15 cellular contexts compared by ENCODE assay signal in the genomic region with DNA sequence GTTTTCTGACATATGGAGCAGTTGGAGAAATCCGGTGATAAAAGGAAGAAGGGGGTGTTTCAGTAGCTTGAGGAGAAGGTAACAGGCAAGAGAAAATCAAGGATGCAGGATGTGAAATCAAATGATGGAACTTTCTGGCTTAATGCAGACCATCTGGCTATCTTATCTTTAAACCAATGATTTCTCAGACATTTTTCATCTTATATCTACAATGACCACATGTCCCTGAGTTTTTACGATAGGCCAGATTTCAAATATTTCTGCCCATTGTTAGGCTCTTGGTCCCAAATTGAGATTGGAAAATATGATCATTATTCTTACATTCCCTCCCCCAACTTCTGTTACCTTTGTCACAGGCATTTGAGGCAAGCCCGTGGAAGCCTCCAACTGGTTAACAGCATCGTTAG.
DNase-seq lines count a peak whose midpoint lies in the region; ATAC-seq, FAIRE-seq and TF ChIP-seq lines count a peak whose summit lies in the region.
"Had no signal": no experiment of that assay in that cellular context is flagged by ENCODE, and none has a peak within 500 bp of the region (broad histone marks: within the 10 kb centered on the region; RNA-seq: fewer than 3 reads in every experiment).

No MANE protein-coding gene starts in this region.

- no peaks in the 10 kb centered on the region for H3K9me3 Mint-ChIP-seq in nephron
- H3K9me3 Mint-ChIP-seq in activated naive CD8-positive, alpha-beta T cell treated with anti-CD3 and anti-CD28 coated beads for 36 hours: no peaks in the 10 kb centered on the region
- H3K9me3 Mint-ChIP-seq: GM23338 had no signal

- DNase-seq in NCI-H524 (lab: John Stamatoyannopoulos, UW): peak; percentile 3 to 42
- no peak for DNase-seq in NCI-H524 treated with DMSO at 0.1 percent for 48 hours (lab: John Stamatoyannopoulos, UW)
- DNase-seq in K562 (ENCODE audit: extremely low read depth in 1 of 4, low spot score in 3 of 4): no peak
- DNase-seq in stimulated activated CD4-positive, alpha-beta T cell treated with anti-CD3 and anti-CD28 coated beads, Interleukin-1b, Interleukin-23, amount 100 ng/mL, for 48 hours: no peak
- DNase-seq in activated naive CD8-positive, alpha-beta T cell treated with anti-CD3 and anti-CD28 coated beads for 36 hours: no peak
- no peak for DNase-seq in NCI-H187 treated with DMSO at 0.1 percent for 48 hours (lab: John Stamatoyannopoulos, UW)
- DNase-seq: 8988T; AML-193; Caco-2; CD8-positive, alpha-beta memory T cell; H7 had no signal

- no peak overlapping the region for H3K4me3 Mint-ChIP-seq in nephron
- no peak overlapping the region for H3K4me3 Mint-ChIP-seq in activated naive CD8-positive, alpha-beta T cell treated with anti-CD3 and anti-CD28 coated beads for 36 hours
- H3K4me3 Mint-ChIP-seq: CD8-positive, alpha-beta memory T cell; GM23338 had no signal

- no peak for FAIRE-seq in K562 (lab: Jason Lieb, UNC)

- H3K27me3 ChIP-seq in K562 (ENCODE audit: control insufficient read depth in 2 of 2, insufficient read depth in 2 of 2, low read length in 2 of 2): no peaks in the 10 kb centered on the region
- H3K27me3 ChIP-seq: BLaER1 had no signal

- no peaks in the 10 kb centered on the region for H3K36me3 ChIP-seq in K562 (ENCODE audit: control insufficient read depth, insufficient read depth, low read length)
- H3K36me3 ChIP-seq: BLaER1 had no signal

- TF ChIP-seq CTCF in K562 (IDR thresholded peaks at IDR 0.05 in 2 of 3, conservative IDR thresholded peaks at IDR 0.05 in 1 of 3; ENCODE audit: insufficient read depth in 2 of 3, low read depth in 1 of 3, low read length in 3 of 3) (no peak), nephron (IDR thresholded peaks at IDR 0.05; ENCODE audit: unreplicated experiment in 3 of 3) (no peak)

- peaks cover 0 to 13% of the 10 kb centered on the region in 2 experiments; a peak in 3 of 5 replicates for H3K4me1 ChIP-seq in K562 (replicated peaks in 1 of 2; ENCODE audit: control insufficient read depth in 2 of 2, insufficient read depth in 2 of 2, low read length in 2 of 2)
- H3K4me1 ChIP-seq: BLaER1 had no signal

- H3K79me2 ChIP-seq in K562 (ENCODE audit: control insufficient read depth, insufficient read depth, low read length): no peaks in the 10 kb centered on the region

- TF ChIP-seq RAD21 in K562 (CRISPR knock-in tag; conservative IDR thresholded peaks at IDR 0.05 in 1 of 2, IDR thresholded peaks at IDR 0.05 in 1 of 2): no peak

- no peaks in the 10 kb centered on the region for H3K27me3 Mint-ChIP-seq in nephron (ENCODE audit: low read depth)
- H3K27me3 Mint-ChIP-seq in activated naive CD8-positive, alpha-beta T cell treated with anti-CD3 and anti-CD28 coated beads for 36 hours: no peaks in the 10 kb centered on the region
- H3K27me3 Mint-ChIP-seq: CD8-positive, alpha-beta memory T cell had no signal

- in situ Hi-C loops in K562 (cut with MboI): no loop called here

- peak overlapping the region in 2 of 3 experiments; percentile 16 to 59 for H3K27ac Mint-ChIP-seq in nephron
- H3K27ac Mint-ChIP-seq in activated naive CD8-positive, alpha-beta T cell treated with anti-CD3 and anti-CD28 coated beads for 36 hours: no peak overlapping the region
- H3K27ac Mint-ChIP-seq: CD8-positive, alpha-beta memory T cell; GM23338 had no signal

- no peak overlapping the region for H3K9ac ChIP-seq in K562 (ENCODE audit: insufficient read depth in 1 of 2, low read depth in 2 of 2, low read length in 2 of 2)
- H3K9ac ChIP-seq: BLaER1 had no signal

- BruUV-seq in K562 (replicated peaks; lab: Mats Ljungman, UMichigan): no TSS peak

- H3K36me3 Mint-ChIP-seq in nephron (ENCODE audit: low read depth): no peaks in the 10 kb centered on the region
- H3K36me3 Mint-ChIP-seq in activated naive CD8-positive, alpha-beta T cell treated with anti-CD3 and anti-CD28 coated beads for 36 hours: peaks cover under 1% of the 10 kb centered on the region
- H3K36me3 Mint-ChIP-seq: CD8-positive, alpha-beta memory T cell had no signal

- no peaks in the 10 kb centered on the region for H3K9me1 ChIP-seq in K562 (ENCODE audit: control insufficient read depth, insufficient read depth, low read length)

- no peaks in the 10 kb centered on the region for H4K20me1 ChIP-seq in K562 (replicated peaks; ENCODE audit: control insufficient read depth, insufficient read depth, low read length)
- H4K20me1 ChIP-seq: BLaER1 had no signal

- no peak for TF ChIP-seq POLR2A in K562 (conservative IDR thresholded peaks at IDR 0.05)

- WGBS in K562 (ENCODE audit: insufficient coverage, low coverage, missing lambda C conversion rate): 5% methylated on average over 4 of the region's 4 CpGs

- H3K9me3 ChIP-seq in K562 (replicated peaks; ENCODE audit: control insufficient read depth, insufficient read depth, low read depth, low read length): no peaks in the 10 kb centered on the region
- H3K9me3 ChIP-seq: BLaER1, Caco-2 had no signal

- intact Hi-C loops in K562 (cut with micrococcal nuclease): no loop called here

- no peak overlapping the region for H2AFZ ChIP-seq in K562 (ENCODE audit: low read depth, low read length)
- H2AFZ ChIP-seq: GM23338 had no signal

- TF ChIP-seq EP300 in K562 (IDR thresholded peaks at IDR 0.05; ENCODE audit: low read length): no peak

- H3K27ac ChIP-seq in K562 (ENCODE audit: extremely low read depth, low read depth, low read length): no peak overlapping the region
- H3K27ac ChIP-seq: BLaER1, HL-60 had no signal

- CTCF ChIA-PET in K562 (lab: Yijun Ruan, JAX; ENCODE audit: low intra/inter-chr PET ratio): no interaction called here

- H3K4me3 ChIP-seq in K562: no peak overlapping the region
- H3K4me3 ChIP-seq: BLaER1, GM23338 had no signal

- ATAC-seq in K562: no peak
- ATAC-seq: GM23338 had no signal

- H3K4me1 Mint-ChIP-seq in nephron: peaks cover 39% of the 10 kb centered on the region
- H3K4me1 Mint-ChIP-seq in activated naive CD8-positive, alpha-beta T cell treated with anti-CD3 and anti-CD28 coated beads for 36 hours: no peaks in the 10 kb centered on the region
- H3K4me1 Mint-ChIP-seq: CD8-positive, alpha-beta memory T cell had no signal

- POLR2A ChIA-PET in K562 (lab: Yijun Ruan, JAX): interaction anchor here (0.6 kb wide), 1 partner anchor 15 kb away, joined by 3 read pairs; no protein-coding TSS in a partner anchor

- H3K4me2 ChIP-seq in K562 (ENCODE audit: insufficient read depth, low read length): no peak overlapping the region
- H3K4me2 ChIP-seq: BLaER1, GM23338 had no signal

TF ChIP-seq in K562, 482 proteins besides CTCF, POLR2A, EP300 and RAD21:
- TF ChIP-seq TEAD4 (IDR thresholded peaks at IDR 0.05; ENCODE audit: low read length): peak; percentile 74; the same call in 1 of the 2 replicates
- TF ChIP-seq TEAD4 (CRISPR knock-in tag; IDR thresholded peaks at IDR 0.05; ENCODE audit: borderline replicate concordance): no peak
- TF ChIP-seq CBFB (CRISPR knock-in tag; IDR thresholded peaks at IDR 0.05): no peak
- TF ChIP-seq ZNF239 (CRISPR knock-in tag; IDR thresholded peaks at IDR 0.05): no peak
- peak; percentile 35; the same call in 1 of the 2 replicates for TF ChIP-seq SOX6 (IDR thresholded peaks at IDR 0.05)
- TF ChIP-seq, protein P1, sequence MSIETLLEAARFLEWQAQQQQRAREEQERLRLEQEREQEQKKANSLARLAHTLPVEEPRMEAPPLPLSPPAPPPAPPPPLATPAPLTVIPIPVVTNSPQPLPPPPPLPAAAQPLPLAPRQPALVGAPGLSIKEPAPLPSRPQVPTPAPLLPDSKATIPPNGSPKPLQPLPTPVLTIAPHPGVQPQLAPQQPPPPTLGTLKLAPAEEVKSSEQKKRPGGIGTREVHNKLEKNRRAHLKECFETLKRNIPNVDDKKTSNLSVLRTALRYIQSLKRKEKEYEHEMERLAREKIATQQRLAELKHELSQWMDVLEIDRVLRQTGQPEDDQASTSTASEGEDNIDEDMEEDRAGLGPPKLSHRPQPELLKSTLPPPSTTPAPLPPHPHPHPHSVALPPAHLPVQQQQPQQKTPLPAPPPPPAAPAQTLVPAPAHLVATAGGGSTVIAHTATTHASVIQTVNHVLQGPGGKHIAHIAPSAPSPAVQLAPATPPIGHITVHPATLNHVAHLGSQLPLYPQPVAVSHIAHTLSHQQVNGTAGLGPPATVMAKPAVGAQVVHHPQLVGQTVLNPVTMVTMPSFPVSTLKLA (conservative IDR thresholded peaks at IDR 0.05): no peak
- peak; percentile 42 for TF ChIP-seq CCNT2 (IDR thresholded peaks at IDR 0.05; ENCODE audit: borderline replicate concordance, extremely low read depth, insufficient read length, low read depth, low read length)
- TF ChIP-seq CBFA2T3 (IDR thresholded peaks at IDR 0.05): 0 out of 2 replicates have a peak, but pooled peaks have one; percentile 3
- TF ChIP-seq ZNF134 (CRISPR knock-in tag; conservative IDR thresholded peaks at IDR 0.05): no peak
- no peak for TF ChIP-seq YY1 (IDR thresholded peaks at IDR 0.05; ENCODE audit: borderline replicate concordance in 1 of 3, control insufficient read depth in 1 of 3, extremely low read depth in 1 of 3, insufficient read depth in 3 of 3, insufficient read length in 1 of 3, insufficient replicate concordance in 2 of 3, low read depth in 1 of 3, low read length in 2 of 3)
- TF ChIP-seq TAL1 (IDR thresholded peaks at IDR 0.05): peak; percentile 60
- no peak for TF ChIP-seq RBM15 (IDR thresholded peaks at IDR 0.05; ENCODE audit: insufficient read depth, low read length)
- TF ChIP-seq RCOR1 (IDR thresholded peaks at IDR 0.05; ENCODE audit: borderline replicate concordance in 1 of 2, low read depth in 2 of 2, low read length in 2 of 2): peak in 1 of 2 experiments; percentile 65; a peak in 2 of 4 replicates
- TF ChIP-seq ARID1B (IDR thresholded peaks at IDR 0.05): peak; percentile 18; the same call in 1 of the 2 replicates

Comparison
In these comparisons a context has a peak if more than half of its experiments do, and no peak if none do; other contexts are left out.
1. DNase-seq: peak in NCI-H524 (2 of 2); none in NCI-H524 treated with DMSO at 0.1 percent for 48 hours (single experiment), K562 (0 of 4), stimulated activated CD4-positive, alpha-beta T cell treated with anti-CD3 and anti-CD28 coated beads, Interleukin-1b, Interleukin-23, amount 100 ng/mL, for 48 hours (single experiment), activated naive CD8-positive, alpha-beta T cell treated with anti-CD3 and anti-CD28 coated beads for 36 hours (single experiment) and NCI-H187 treated with DMSO at 0.1 percent for 48 hours (single experiment).